ENCODE assay signal across 19 cellular contexts in the genomic region with DNA sequence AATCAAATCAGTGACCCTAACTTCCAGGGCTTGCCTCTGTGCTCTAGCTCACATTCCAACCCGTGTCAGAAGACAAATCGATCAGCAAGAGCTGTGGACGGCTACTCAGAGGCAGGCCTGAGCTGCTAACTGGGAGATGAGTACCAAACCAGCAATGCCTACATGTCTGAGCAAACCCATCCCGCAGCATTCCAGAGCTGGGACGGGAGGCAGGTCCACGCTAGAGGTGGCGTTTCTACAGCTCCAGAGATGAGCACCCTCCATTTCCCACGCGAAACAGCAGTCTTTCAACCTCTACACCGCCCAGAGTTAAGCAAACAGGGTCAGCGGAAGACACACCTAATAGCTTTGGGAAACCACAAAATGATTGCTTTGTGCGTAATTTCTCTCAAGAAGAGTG. TPM values are rescaled to one million over a fixed set of nuclear protein-coding genes. Genes with fewer than 3 reads are reported as not detected.
DNase-seq lines count a peak whose midpoint lies in the region; ATAC-seq, FAIRE-seq and TF ChIP-seq lines count a peak whose summit lies in the region.
"Had no signal": no experiment of that assay in that cellular context is flagged by ENCODE, and none has a peak within 500 bp of the region (broad histone marks: within the 10 kb centered on the region; RNA-seq: fewer than 3 reads in every experiment).

No MANE protein-coding gene starts in this region.

- intact Hi-C loops in HepG2 (cut with micrococcal nuclease; ENCODE audit: unreplicated experiment): no loop called here
- intact Hi-C loops in right lobe of liver (cut with DNase I): no loop called here
- intact Hi-C loops in vagina (cut with DNase I): loop anchor here (10.0 kb wide), 2 partner anchors 88 to 118 kb away; no protein-coding TSS in a partner anchor

- H3K27me3 ChIP-seq in HepG2 (ENCODE audit: control insufficient read depth in 1 of 2, insufficient read depth in 2 of 2, low read length in 2 of 2): no peaks in the 10 kb centered on the region
- H3K27me3 ChIP-seq in right lobe of liver: no peaks in the 10 kb centered on the region
- H3K27me3 ChIP-seq in bronchial epithelial cell (ENCODE audit: control insufficient read depth, insufficient read depth, low read length): no peaks in the 10 kb centered on the region
- no peaks in the 10 kb centered on the region for H3K27me3 ChIP-seq in vagina
- H3K27me3 ChIP-seq: gastroesophageal sphincter had no signal

- POLR2A ChIA-PET in HepG2 (lab: Yijun Ruan, JAX): interaction anchor here (0.8 kb wide), 1 partner anchor 243 kb away, joined by 3 read pairs; no protein-coding TSS in a partner anchor

- H4K20me1 ChIP-seq in HepG2 (ENCODE audit: insufficient read depth, low read length): 0 out of 2 replicates have a peak, but pooled peaks cover 2% of the 10 kb centered on the region

- no peak for TF ChIP-seq RAD21 in HepG2 (CRISPR knock-in tag; IDR thresholded peaks at IDR 0.05)

- TF ChIP-seq CTCF in HepG2 (CRISPR knock-in tag; IDR thresholded peaks at IDR 0.05): no peak
- no peak for TF ChIP-seq CTCF in right lobe of liver (IDR thresholded peaks at IDR 0.05)
- TF ChIP-seq CTCF in bronchial epithelial cell (IDR thresholded peaks at IDR 0.05; ENCODE audit: insufficient read depth, low read length, severe bottlenecking): no peak
- TF ChIP-seq CTCF in vagina (IDR thresholded peaks at IDR 0.05): no peak

- no peaks in the 10 kb centered on the region; a peak in 1 of 5 replicates for H3K36me3 ChIP-seq in HepG2 (replicated peaks in 1 of 2; ENCODE audit: control insufficient read depth in 1 of 2, insufficient read depth in 2 of 2, low read length in 2 of 2)
- no peaks in the 10 kb centered on the region for H3K36me3 ChIP-seq in right lobe of liver
- H3K36me3 ChIP-seq in bronchial epithelial cell (ENCODE audit: control insufficient read depth, insufficient read depth, low read length): no peaks in the 10 kb centered on the region
- no peaks in the 10 kb centered on the region for H3K36me3 ChIP-seq in vagina
- H3K36me3 ChIP-seq: gastroesophageal sphincter had no signal

- no peak overlapping the region for H3K27ac ChIP-seq in HepG2 (ENCODE audit: extremely low read length, insufficient read depth, low read length)
- H3K27ac ChIP-seq in right lobe of liver: no peak overlapping the region
- H3K27ac ChIP-seq in vagina: peak overlapping the region; percentile 0
- H3K27ac ChIP-seq: A549 had no signal

- H3K9ac ChIP-seq in HepG2 (ENCODE audit: insufficient read depth, low read depth, low read length): no peak overlapping the region

- no TSS peak for BruUV-seq in HepG2 (replicated peaks; lab: Mats Ljungman, UMichigan)

- TF ChIP-seq POLR2A in HepG2 (IDR thresholded peaks at IDR 0.05; ENCODE audit: insufficient read depth in 1 of 2, low read depth in 2 of 2, low read length in 2 of 2) (no peak), right lobe of liver (IDR thresholded peaks at IDR 0.05) (no peak), vagina (IDR thresholded peaks at IDR 0.05) (no peak)

- H3K4me3 ChIP-seq in HepG2 (replicated peaks in 1 of 3; ENCODE audit: insufficient read depth in 1 of 3, low read depth in 2 of 3, low read length in 3 of 3) (no peak overlapping the region), right lobe of liver (no peak overlapping the region), bronchial epithelial cell (ENCODE audit: low read depth, low read length) (no peak overlapping the region), vagina (no peak overlapping the region)
- H3K4me3 ChIP-seq: A549, gastroesophageal sphincter had no signal

- no peak for FAIRE-seq in HepG2 (lab: Jason Lieb, UNC)
- peak; percentile 98 for FAIRE-seq in bronchial epithelial cell (lab: Jason Lieb, UNC)
- FAIRE-seq: A549, small intestine had no signal

- H3K4me1 ChIP-seq in HepG2 (ENCODE audit: insufficient read depth, low read length) (peaks cover 33% of the 10 kb centered on the region), right lobe of liver (peaks cover 0 to 11% (median 0%) of the 10 kb centered on the region in 4 donors), vagina (peaks cover 54% of the 10 kb centered on the region)

- WGBS in HepG2 (ENCODE audit: low lambda C conversion rate): 83% methylated on average over 12 of the region's 12 CpGs
- WGBS in right lobe of liver (ENCODE audit: insufficient coverage, low coverage, low lambda C conversion rate, missing lambda C conversion rate): 58% methylated on average over 7 of the region's 12 CpGs

- no peak overlapping the region for H2AFZ ChIP-seq in HepG2 (ENCODE audit: low read length)

- no peak for DNase-seq in HepG2 (ENCODE audit: low spot score)
- DNase-seq in right lobe of liver: no peak
- peak; percentile 100 for DNase-seq in bronchial epithelial cell (ENCODE audit: low read depth)
- DNase-seq in left kidney (ENCODE audit: low read depth, low spot score): peak; percentile 29
- no peak for DNase-seq in vagina (ENCODE audit: extremely low spot score in 2 of 2)
- no peak for DNase-seq in NCI-H187 treated with DMSO at 0.1 percent for 48 hours (lab: John Stamatoyannopoulos, UW)
- no peak for DNase-seq in left lobe of liver (ENCODE audit: low spot score)
- DNase-seq in NCI-H2171 (lab: John Stamatoyannopoulos, UW): no peak
- DNase-seq: activated CD4-positive, alpha-beta T cell treated with anti-CD3 and anti-CD28 coated beads, Interleukin-2, amount 50 U/mL, for 4 hours; activated naive CD8-positive, alpha-beta T cell treated with anti-CD3 and anti-CD28 coated beads, Interleukin-2, amount 10 ng/mL, durations not matched to agents 7 days and 5 days; activated T-cell treated with anti-CD3 and anti-CD28 coated beads, Interleukin-2, amount 50 U/mL, for 4 hours; central memory CD4-positive, alpha-beta T cell; immature natural killer cell; nucleus accumbens; SIG-M5; small intestine; stimulated activated naive B cell treated with anti-CD40 and anti-IgM and Interleukin-4, amounts not matched to agents 10 μg/mL and 1 μg/mL and 100 μg/mL, for 72 hours had no signal

- peaks cover 70% of the 10 kb centered on the region for H3K79me2 ChIP-seq in HepG2 (ENCODE audit: insufficient read depth, low read length)

- no peak overlapping the region for H3K4me2 ChIP-seq in HepG2 (ENCODE audit: low read depth, low read length)
- H3K4me2 ChIP-seq: A549 had no signal

- in situ Hi-C loops in HepG2 (cut with HindIII; ENCODE audit: extremely low pct_ligation_motif_present, low pct_unique_long_range_greater_than_20kb): no loop called here

- peak; percentile 60 for ATAC-seq in HepG2
- no peak for ATAC-seq in right lobe of liver
- ATAC-seq in left lobe of liver: no peak
- ATAC-seq: activated T-cell treated with anti-CD3 and anti-CD28 coated beads, Interleukin-2, amount 50 U/mL, for 4 hours; gastroesophageal sphincter; stimulated activated naive B cell treated with anti-CD40 and anti-IgM and Interleukin-4, amounts not matched to agents 10 μg/mL and 1 μg/mL and 100 μg/mL, for 72 hours had no signal

- TF ChIP-seq EP300 in HepG2 (IDR thresholded peaks at IDR 0.05; ENCODE audit: low read depth in 2 of 2, low read length in 2 of 2) (no peak), HepG2 (CRISPR knock-in tag; IDR thresholded peaks at IDR 0.05; ENCODE audit: borderline replicate concordance) (no peak)

- CTCF ChIA-PET in HepG2 (lab: Yijun Ruan, JAX; ENCODE audit: low intra/inter-chr PET ratio, low total read pairs): no interaction called here

- no peaks in the 10 kb centered on the region for H3K9me3 ChIP-seq in HepG2 (ENCODE audit: low read length)
- H3K9me3 ChIP-seq in right lobe of liver: no peaks in the 10 kb centered on the region
- H3K9me3 ChIP-seq in vagina: no peaks in the 10 kb centered on the region
- H3K9me3 ChIP-seq: A549, gastroesophageal sphincter had no signal

RNA-seq across cellular contexts. Expression of a gene that starts 6.5 kb away (rescaled TPM):
- total RNA-seq in HepG2 (2016; rRNA removed; fragmentation: Illumina TruSeq; extraction: Trizol) (21.3 and 22.2 TPM in 2 replicates), right lobe of liver (1 to 10 TPM; 2.7 to 9.5 (median 8.0) TPM), bronchial epithelial cell (64.4 and 70.3 TPM in 2 replicates), vagina (51.6 TPM), left lobe of liver (8.1 TPM)
- total RNA-seq in HepG2 (2016; cell fraction: cytosol; rRNA removed; fragmentation: Illumina TruSeq; extraction: Trizol; ENCODE audit: low read depth): 13.3 and 13.9 TPM in 2 replicates
- total RNA-seq in HepG2 (2016; cell fraction: insoluble cytoplasmic fraction; rRNA removed; fragmentation: Illumina TruSeq; extraction: Trizol): 16.8 and 27.5 TPM in 2 replicates
- 21.1 and 21.3 TPM in 2 replicates for total RNA-seq in HepG2 (2016; cell fraction: membrane; rRNA removed; fragmentation: Illumina TruSeq; extraction: Trizol)
- total RNA-seq in HepG2 (2016; cell fraction: nucleus; rRNA removed; fragmentation: Illumina TruSeq; extraction: Trizol): 15.4 and 15.6 TPM in 2 replicates
- 22.3 and 24.3 TPM in 2 replicates for polyA plus RNA-seq in HepG2 (2011; rRNA removed)
- polyA plus RNA-seq in HepG2 (2011; cell fraction: cytosol; rRNA removed): 21.0 and 28.9 TPM in 2 replicates
- polyA plus RNA-seq in HepG2 (2011; cell fraction: nucleus; rRNA removed): 17.8 and 20.8 TPM in 2 replicates
- polyA plus RNA-seq in HepG2 (2012): 14.8 and 16.8 TPM in 2 replicates
- 11.0 and 11.8 TPM in 2 replicates for polyA plus RNA-seq in HepG2 (2016; cell fraction: cytosol; fragmentation: Illumina TruSeq; extraction: Trizol; ENCODE audit: low read depth)
- polyA plus RNA-seq in HepG2 (2016; cell fraction: insoluble cytoplasmic fraction; fragmentation: Illumina TruSeq; extraction: Trizol; ENCODE audit: low read depth): 23.0 and 33.6 TPM in 2 replicates
- polyA plus RNA-seq in HepG2 (2016; cell fraction: membrane; fragmentation: Illumina TruSeq; extraction: Trizol; ENCODE audit: low read depth): 21.3 and 21.9 TPM in 2 replicates
- polyA plus RNA-seq in HepG2 (2016; cell fraction: nucleus; fragmentation: Illumina TruSeq; extraction: Trizol; ENCODE audit: insufficient read depth, low read depth): 24.4 and 29.9 TPM in 2 replicates
- 9.8 and 67.1 TPM in 2 replicates for polyA minus RNA-seq in HepG2 (2011; rRNA and poly(A)+ RNA removed; ENCODE audit: low replicate concordance)
- 23.8 and 25.1 TPM in 2 replicates for polyA minus RNA-seq in HepG2 (2011; cell fraction: cytosol; rRNA and poly(A)+ RNA removed)
- polyA minus RNA-seq in HepG2 (2011; cell fraction: nucleus; rRNA and poly(A)+ RNA removed): 16.8 and 18.4 TPM in 2 replicates

RNA-seq across cellular contexts. Expression of a gene that starts 23.9 kb away (rescaled TPM):
- total RNA-seq in HepG2 (2016; rRNA removed; fragmentation: Illumina TruSeq; extraction: Trizol) (15.5 and 16.3 TPM in 2 replicates), right lobe of liver (1 to 10 TPM; 3.9 to 6.5 (median 4.1) TPM), bronchial epithelial cell (11.3 and 16.3 TPM in 2 replicates), vagina (8.8 TPM), left lobe of liver (4.2 TPM)
- 4.9 and 5.4 TPM in 2 replicates for total RNA-seq in HepG2 (2016; cell fraction: cytosol; rRNA removed; fragmentation: Illumina TruSeq; extraction: Trizol; ENCODE audit: low read depth)
- total RNA-seq in HepG2 (2016; cell fraction: insoluble cytoplasmic fraction; rRNA removed; fragmentation: Illumina TruSeq; extraction: Trizol): 15.6 and 15.9 TPM in 2 replicates
- total RNA-seq in HepG2 (2016; cell fraction: membrane; rRNA removed; fragmentation: Illumina TruSeq; extraction: Trizol): 11.2 and 11.4 TPM in 2 replicates
- total RNA-seq in HepG2 (2016; cell fraction: nucleus; rRNA removed; fragmentation: Illumina TruSeq; extraction: Trizol): 10.4 and 11.1 TPM in 2 replicates
- polyA plus RNA-seq in HepG2 (2011; rRNA removed): 5.9 and 6.2 TPM in 2 replicates
- 7.1 and 7.6 TPM in 2 replicates for polyA plus RNA-seq in HepG2 (2011; cell fraction: cytosol; rRNA removed)
- polyA plus RNA-seq in HepG2 (2011; cell fraction: nucleus; rRNA removed): 6.4 and 7.1 TPM in 2 replicates
- 6.3 and 7.0 TPM in 2 replicates for polyA plus RNA-seq in HepG2 (2012)
- polyA plus RNA-seq in HepG2 (2016; cell fraction: cytosol; fragmentation: Illumina TruSeq; extraction: Trizol; ENCODE audit: low read depth): 4.7 and 4.8 TPM in 2 replicates
- polyA plus RNA-seq in HepG2 (2016; cell fraction: insoluble cytoplasmic fraction; fragmentation: Illumina TruSeq; extraction: Trizol; ENCODE audit: low read depth): 15.5 and 17.0 TPM in 2 replicates
- 8.7 and 9.5 TPM in 2 replicates for polyA plus RNA-seq in HepG2 (2016; cell fraction: membrane; fragmentation: Illumina TruSeq; extraction: Trizol; ENCODE audit: low read depth)
- polyA plus RNA-seq in HepG2 (2016; cell fraction: nucleus; fragmentation: Illumina TruSeq; extraction: Trizol; ENCODE audit: insufficient read depth, low read depth): 13.9 and 14.1 TPM in 2 replicates
- polyA minus RNA-seq in HepG2 (2011; rRNA and poly(A)+ RNA removed; ENCODE audit: low replicate concordance): 13.7 and 22.2 TPM in 2 replicates
- polyA minus RNA-seq in HepG2 (2011; cell fraction: cytosol; rRNA and poly(A)+ RNA removed): 4.3 and 4.9 TPM in 2 replicates
- 19.9 and 20.0 TPM in 2 replicates for polyA minus RNA-seq in HepG2 (2011; cell fraction: nucleus; rRNA and poly(A)+ RNA removed)

Comparison
In these comparisons a context has a peak if more than half of its experiments do, and no peak if none do; other contexts are left out.
1. DNase-seq: peak in bronchial epithelial cell (single experiment) and left kidney (single experiment); none in HepG2 (single experiment), right lobe of liver (0 of 3), vagina (0 of 2), NCI-H187 treated with DMSO at 0.1 percent for 48 hours (single experiment), left lobe of liver (single experiment) and NCI-H2171 (single experiment).